ENCODE assay signal across 10 cellular contexts in the genomic region with DNA sequence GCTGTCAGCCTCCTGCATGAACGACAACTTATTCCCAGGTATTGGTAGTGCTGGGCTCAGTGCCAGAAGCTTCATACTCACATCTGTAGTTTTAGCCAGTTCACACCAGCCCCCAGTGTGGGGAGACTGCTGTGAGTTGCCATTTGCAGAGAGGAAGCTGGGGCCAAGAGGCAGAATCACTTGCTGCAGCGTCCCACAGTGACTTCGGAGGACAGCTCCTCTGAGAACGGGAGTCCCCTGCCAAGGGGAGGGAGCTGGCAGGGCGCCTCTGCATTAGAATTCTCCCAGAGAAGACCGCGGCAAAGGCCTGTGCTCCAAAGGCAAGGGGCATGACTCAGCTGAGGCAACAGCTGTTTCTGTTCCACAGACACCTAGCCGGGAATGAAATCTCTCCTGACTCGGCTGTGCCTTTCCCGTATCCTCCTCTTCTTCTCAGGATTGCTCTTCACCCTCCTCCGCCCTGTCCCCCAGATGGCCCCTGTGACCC. TPM values are rescaled to one million over a fixed set of nuclear protein-coding genes. Genes with fewer than 3 reads are reported as not detected.
DNase-seq lines count a peak whose midpoint lies in the region; TF ChIP-seq lines count a peak whose summit lies in the region.
"Had no signal": no experiment of that assay in that cellular context is flagged by ENCODE, and none has a peak within 500 bp of the region (broad histone marks: within the 10 kb centered on the region; RNA-seq: fewer than 3 reads in every experiment).

No MANE protein-coding gene starts in this region.

- H3K4ac ChIP-seq in mesenchymal stem cell (ENCODE audit: low read depth in 1 of 2, low read length in 2 of 2), result no peak overlapping the region

- DNase-seq in DMS53 treated with DMSO at 0.1 percent for 48 hours (lab: John Stamatoyannopoulos, UW; ENCODE audit: unreplicated experiment) (peak; percentile 95), HFF-Myc (ENCODE audit: extremely low read depth, low read depth) (peak; percentile 21), SJCRH30 (peak; percentile 89 to 91), fibroblast of villous mesenchyme (ENCODE audit: low read depth) (peak; percentile 80), pons (ENCODE audit: low spot score) (peak; percentile 93), islet precursor cell (no peak), mesenchymal stem cell (no peak)
- DNase-seq in activated CD4-positive, CD25-positive, alpha-beta regulatory T cell treated with anti-CD3 and anti-CD28 coated beads, Interleukin-2, amount 50 U/mL, for 72 hours, result no peak

- H3K23ac ChIP-seq in mesenchymal stem cell (ENCODE audit: low read length in 2 of 2), result no peak overlapping the region

- H2AFZ ChIP-seq in mesenchymal stem cell (ENCODE audit: low read depth, low read length), result no peak overlapping the region

- H3K4me2 ChIP-seq in mesenchymal stem cell (ENCODE audit: low read length, poor library complexity, severe bottlenecking), result no peak overlapping the region

- H3K36me3 ChIP-seq in SJCRH30 (no peaks in the 10 kb centered on the region), mesenchymal stem cell (ENCODE audit: control insufficient read depth in 1 of 2, insufficient read depth in 2 of 2, low read depth in 1 of 2, low read length in 2 of 2) (no peaks in the 10 kb centered on the region)

- H3K4me3 ChIP-seq in HFF-Myc (replicated peaks; ENCODE audit: low read depth, low read length) (no peak overlapping the region), SJCRH30 (no peak overlapping the region; the same call in 1 of the 2 replicates), fibroblast of villous mesenchyme (ENCODE audit: low read depth, low read length) (no peak overlapping the region), mesenchymal stem cell (ENCODE audit: insufficient read depth in 1 of 2, low read depth in 1 of 2, low read length in 2 of 2) (no peak overlapping the region)

- H4K91ac ChIP-seq in mesenchymal stem cell (ENCODE audit: low read length), result no peak overlapping the region

- no peak overlapping the region for H2BK12ac ChIP-seq in mesenchymal stem cell (ENCODE audit: low read length in 2 of 2)

- H3K18ac ChIP-seq in mesenchymal stem cell (ENCODE audit: low read depth in 1 of 2, low read length in 2 of 2), result no peak overlapping the region

- no peak overlapping the region for H2AK5ac ChIP-seq in mesenchymal stem cell (ENCODE audit: low read length, severe bottlenecking)

- H3K9ac ChIP-seq in mesenchymal stem cell (ENCODE audit: low read length), result no peak overlapping the region

- H2BK120ac ChIP-seq in mesenchymal stem cell (ENCODE audit: low read depth, low read length), result no peak overlapping the region

- no peak overlapping the region for H2BK15ac ChIP-seq in mesenchymal stem cell (ENCODE audit: low read depth, poor library complexity, severe bottlenecking)

- H2BK5ac ChIP-seq in mesenchymal stem cell (ENCODE audit: low read depth, low read length, poor library complexity, severe bottlenecking), result no peak overlapping the region

- H3K14ac ChIP-seq in mesenchymal stem cell (ENCODE audit: low read length in 2 of 2), result no peak overlapping the region

- H3K9me3 ChIP-seq in SJCRH30 (replicated peaks) (no peaks in the 10 kb centered on the region), mesenchymal stem cell (ENCODE audit: control insufficient read depth, low read length) (no peaks in the 10 kb centered on the region)

- no peak overlapping the region for H4K8ac ChIP-seq in mesenchymal stem cell (ENCODE audit: low read length)

- H3K27ac ChIP-seq in SJCRH30 (peak overlapping the region; percentile 34), mesenchymal stem cell (ENCODE audit: low read length, poor library complexity, severe bottlenecking) (no peak overlapping the region)

- H3K4me1 ChIP-seq in SJCRH30, result peaks cover 25% of the 10 kb centered on the region
- peaks cover 7% of the 10 kb centered on the region for H3K4me1 ChIP-seq in mesenchymal stem cell (ENCODE audit: control insufficient read depth, insufficient read depth, low read depth, low read length)

- no peaks in the 10 kb centered on the region for H3K27me3 ChIP-seq in SJCRH30
- peaks cover 13 to 61% of the 10 kb centered on the region in 2 experiments for H3K27me3 ChIP-seq in mesenchymal stem cell (ENCODE audit: control insufficient read depth in 1 of 2, insufficient read depth in 1 of 2, low read length in 2 of 2)

- TF ChIP-seq CTCF in HFF-Myc (IDR thresholded peaks at IDR 0.05; ENCODE audit: low read depth, low read length, missing control alignments) (no peak), fibroblast of villous mesenchyme (IDR thresholded peaks at IDR 0.05; ENCODE audit: insufficient read depth, low read depth, low read length) (no peak)

- no peaks in the 10 kb centered on the region for H3K79me1 ChIP-seq in mesenchymal stem cell (replicated peaks; ENCODE audit: low read length, poor library complexity, severe bottlenecking)

- WGBS in mesenchymal stem cell, result 63% methylated on average over 10 of the region's 11 CpGs

RNA-seq across cellular contexts. Expression of gene MAL, which starts 17.8 kb away (rescaled TPM):
- not detected in 2 replicates for total RNA-seq in SJCRH30 (2014; rRNA removed; shearing (Covaris generic))
- not detected in 2 replicates for total RNA-seq in fibroblast of villous mesenchyme
- not detected for polyA plus RNA-seq in mesenchymal stem cell (2013, experiment 1 of 2)
- polyA plus RNA-seq in mesenchymal stem cell (2013, experiment 2 of 2), result not detected
- total RNA-seq: endothelial cell of umbilical vein, subcutaneous adipose tissue had no signal
- polyA plus RNA-seq: endothelial cell of umbilical vein had no signal

Comparison
In these comparisons a context has a peak if more than half of its experiments do, and no peak if none do; other contexts are left out.
1. DNase-seq: peak in DMS53 treated with DMSO at 0.1 percent for 48 hours (single experiment), HFF-Myc (single experiment), SJCRH30 (2 of 2), fibroblast of villous mesenchyme (single experiment) and pons (single experiment); none in islet precursor cell (single experiment), mesenchymal stem cell (single experiment) and activated CD4-positive, CD25-positive, alpha-beta regulatory T cell treated with anti-CD3 and anti-CD28 coated beads, Interleukin-2, amount 50 U/mL, for 72 hours (single experiment).